1 cellular context compared by ENCODE assay signal in the genomic region with DNA sequence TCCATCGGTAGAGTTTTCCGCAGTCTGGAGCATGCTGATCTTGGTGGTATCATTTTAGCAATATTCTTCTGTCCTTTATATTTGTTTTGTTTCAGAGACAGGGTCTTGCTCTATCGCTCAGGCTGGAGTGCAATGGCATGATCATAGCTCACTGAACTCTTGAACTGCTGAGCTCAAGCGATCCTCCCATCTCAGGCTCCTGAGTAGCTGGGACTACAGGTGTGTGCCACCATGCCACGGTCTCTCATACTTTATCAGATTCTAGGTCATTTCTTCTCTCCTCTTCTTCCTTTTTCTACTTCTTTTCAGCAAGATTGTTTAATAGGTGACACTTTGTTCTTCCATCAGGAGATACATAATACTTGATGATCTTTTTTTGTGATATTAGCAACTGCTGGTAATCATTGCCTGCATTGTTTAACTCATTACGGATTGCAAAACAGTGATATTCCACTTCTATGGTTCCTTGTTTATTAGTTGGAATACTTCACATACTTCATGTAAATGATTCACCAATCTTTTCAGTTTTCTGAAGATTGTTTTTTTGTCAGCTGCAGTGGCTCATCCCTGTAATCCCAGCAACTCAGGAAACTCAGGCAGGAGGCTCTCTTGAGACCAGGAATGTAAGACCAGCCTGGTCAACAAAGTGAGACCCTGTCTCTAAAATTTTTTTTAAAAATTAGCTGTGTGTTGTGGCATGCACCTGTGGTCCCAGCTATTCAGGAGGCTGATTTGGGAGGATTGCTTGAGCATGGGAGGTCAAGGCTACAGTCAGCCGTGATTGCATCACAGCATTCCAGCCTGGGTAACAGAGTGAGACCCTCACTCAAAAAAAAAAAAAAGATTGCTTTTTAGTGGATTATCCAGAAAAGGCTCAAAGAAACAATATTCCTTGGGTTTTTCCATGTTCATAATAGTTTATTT.
TF ChIP-seq lines count a peak whose summit lies in the region.

No MANE protein-coding gene starts in this region.

TF ChIP-seq in A549, 52 proteins besides CTCF, POLR2A, EP300 and RAD21 (continued from another document):
- TF ChIP-seq, protein P1, sequence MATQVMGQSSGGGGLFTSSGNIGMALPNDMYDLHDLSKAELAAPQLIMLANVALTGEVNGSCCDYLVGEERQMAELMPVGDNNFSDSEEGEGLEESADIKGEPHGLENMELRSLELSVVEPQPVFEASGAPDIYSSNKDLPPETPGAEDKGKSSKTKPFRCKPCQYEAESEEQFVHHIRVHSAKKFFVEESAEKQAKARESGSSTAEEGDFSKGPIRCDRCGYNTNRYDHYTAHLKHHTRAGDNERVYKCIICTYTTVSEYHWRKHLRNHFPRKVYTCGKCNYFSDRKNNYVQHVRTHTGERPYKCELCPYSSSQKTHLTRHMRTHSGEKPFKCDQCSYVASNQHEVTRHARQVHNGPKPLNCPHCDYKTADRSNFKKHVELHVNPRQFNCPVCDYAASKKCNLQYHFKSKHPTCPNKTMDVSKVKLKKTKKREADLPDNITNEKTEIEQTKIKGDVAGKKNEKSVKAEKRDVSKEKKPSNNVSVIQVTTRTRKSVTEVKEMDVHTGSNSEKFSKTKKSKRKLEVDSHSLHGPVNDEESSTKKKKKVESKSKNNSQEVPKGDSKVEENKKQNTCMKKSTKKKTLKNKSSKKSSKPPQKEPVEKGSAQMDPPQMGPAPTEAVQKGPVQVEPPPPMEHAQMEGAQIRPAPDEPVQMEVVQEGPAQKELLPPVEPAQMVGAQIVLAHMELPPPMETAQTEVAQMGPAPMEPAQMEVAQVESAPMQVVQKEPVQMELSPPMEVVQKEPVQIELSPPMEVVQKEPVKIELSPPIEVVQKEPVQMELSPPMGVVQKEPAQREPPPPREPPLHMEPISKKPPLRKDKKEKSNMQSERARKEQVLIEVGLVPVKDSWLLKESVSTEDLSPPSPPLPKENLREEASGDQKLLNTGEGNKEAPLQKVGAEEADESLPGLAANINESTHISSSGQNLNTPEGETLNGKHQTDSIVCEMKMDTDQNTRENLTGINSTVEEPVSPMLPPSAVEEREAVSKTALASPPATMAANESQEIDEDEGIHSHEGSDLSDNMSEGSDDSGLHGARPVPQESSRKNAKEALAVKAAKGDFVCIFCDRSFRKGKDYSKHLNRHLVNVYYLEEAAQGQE (IDR thresholded peaks at IDR 0.05), result no peak
- TF ChIP-seq NR3C1 (IDR thresholded peaks at IDR 0.05), result no peak
